In the genomic region with DNA sequence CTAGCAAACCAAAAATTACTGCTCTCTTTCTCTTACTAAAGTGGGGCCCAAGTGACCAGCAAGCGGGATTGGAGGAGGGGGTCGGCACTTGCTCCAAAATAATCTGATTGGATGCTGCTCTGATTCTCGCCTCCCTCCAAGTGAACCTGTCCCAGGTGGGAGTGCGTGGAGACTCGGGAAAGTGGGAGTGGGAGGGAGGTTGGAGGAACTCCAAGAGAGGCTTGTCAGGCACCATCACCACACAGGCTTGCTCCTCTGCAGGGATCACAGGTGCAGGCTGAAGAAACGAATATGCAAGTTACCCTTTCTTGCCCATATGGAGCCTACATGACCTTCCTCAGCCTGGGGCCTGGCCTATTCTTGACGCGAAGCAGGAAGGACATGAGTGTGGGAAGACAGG, we compare ENCODE assay signal across 17 cellular contexts. TPM values are rescaled to one million over a fixed set of nuclear protein-coding genes. Genes with fewer than 3 reads are reported as not detected.
DNase-seq lines count a peak whose midpoint lies in the region; ATAC-seq and TF ChIP-seq lines count a peak whose summit lies in the region.
"Had no signal": no experiment of that assay in that cellular context is flagged by ENCODE, and none has a peak within 500 bp of the region (broad histone marks: within the 10 kb centered on the region; RNA-seq: fewer than 3 reads in every experiment).

No MANE protein-coding gene starts in this region.

- H3F3A ChIP-seq in GM23338 (replicated peaks; ENCODE audit: low read depth) = 0 out of 2 replicates have a peak, but pooled peaks cover 3% of the 10 kb centered on the region

- H3K27ac Mint-ChIP-seq in GM23338 (0 out of 2 replicates have a peak overlapping the region, but pooled peaks have one; percentile 61), brain (peak overlapping the region in 4 of 5 experiments; percentile 50 to 90 (median 62)), glutamatergic neuron (ENCODE audit: unreplicated experiment) (peak overlapping the region; percentile 43)
- H3K27ac Mint-ChIP-seq in CD4-positive, alpha-beta T cell = no peak overlapping the region
- H3K27ac Mint-ChIP-seq: CD14-positive monocyte, H9 had no signal

- peaks cover 67% of the 10 kb centered on the region for H3K4me1 Mint-ChIP-seq in GM23338
- H3K4me1 Mint-ChIP-seq in brain = peaks cover 94% of the 10 kb centered on the region
- H3K4me1 Mint-ChIP-seq in glutamatergic neuron (ENCODE audit: low read depth, unreplicated experiment) = peaks cover 58% of the 10 kb centered on the region
- H3K4me1 Mint-ChIP-seq in CD4-positive, alpha-beta T cell (ENCODE audit: low read depth) = no peaks in the 10 kb centered on the region
- H3K4me1 Mint-ChIP-seq: CD14-positive monocyte; CD8-positive, alpha-beta memory T cell had no signal

- H3K36me3 Mint-ChIP-seq in GM23338 (ENCODE audit: low read depth) (no peaks in the 10 kb centered on the region), brain (no peaks in the 10 kb centered on the region), glutamatergic neuron (ENCODE audit: unreplicated experiment) (no peaks in the 10 kb centered on the region)
- no peaks in the 10 kb centered on the region for H3K36me3 Mint-ChIP-seq in CD4-positive, alpha-beta T cell (ENCODE audit: low read depth)
- H3K36me3 Mint-ChIP-seq: CD14-positive monocyte; CD8-positive, alpha-beta memory T cell had no signal

- ATAC-seq in GM23338 = no peak
- no peak for ATAC-seq in CD4-positive, alpha-beta T cell (ENCODE audit: poor library complexity)
- ATAC-seq: HepG2 had no signal

- H2AFZ ChIP-seq in GM23338 = no peak overlapping the region
- H2AFZ ChIP-seq: GM23248 had no signal

- no peaks in the 10 kb centered on the region for H3K9me3 Mint-ChIP-seq in GM23338
- no peaks in the 10 kb centered on the region for H3K9me3 Mint-ChIP-seq in brain
- peaks cover 8% of the 10 kb centered on the region for H3K9me3 Mint-ChIP-seq in glutamatergic neuron (ENCODE audit: unreplicated experiment)
- no peaks in the 10 kb centered on the region for H3K9me3 Mint-ChIP-seq in CD4-positive, alpha-beta T cell
- H3K9me3 Mint-ChIP-seq: CD8-positive, alpha-beta memory T cell; H9 had no signal

- H3K4me2 ChIP-seq in GM23338 = peak overlapping the region; percentile 46; the same call in 1 of the 2 replicates

- peaks cover 70% of the 10 kb centered on the region for H3K4me1 ChIP-seq in GM23338 (ENCODE audit: insufficient read depth)
- H3K4me1 ChIP-seq: Caco-2 had no signal

- intact Hi-C loops in CD4-positive, alpha-beta T cell (cut with DNase I, micrococcal nuclease) = no loop called here

- no peaks in the 10 kb centered on the region for H3K9me2 ChIP-seq in GM23338 (ENCODE audit: insufficient read depth)

- H3K4me3 Mint-ChIP-seq in GM23338 (no peak overlapping the region), brain (peak overlapping the region in 4 of 5 experiments; percentile 46 to 54 (median 50)), glutamatergic neuron (ENCODE audit: unreplicated experiment) (no peak overlapping the region)
- no peak overlapping the region for H3K4me3 Mint-ChIP-seq in CD4-positive, alpha-beta T cell
- H3K4me3 Mint-ChIP-seq: CD8-positive, alpha-beta memory T cell had no signal

- no peaks in the 10 kb centered on the region for H3K9me3 ChIP-seq in CD4-positive, alpha-beta T cell (ENCODE audit: control insufficient read depth, low read length)
- H3K9me3 ChIP-seq: Caco-2 had no signal

- no peak overlapping the region for H3K4me3 ChIP-seq in GM23338
- H3K4me3 ChIP-seq: GM23248 had no signal

- H3K27me3 Mint-ChIP-seq in GM23338 (ENCODE audit: insufficient read depth, low read depth, poor library complexity) (peaks cover 15% of the 10 kb centered on the region), brain (no peaks in the 10 kb centered on the region), glutamatergic neuron (ENCODE audit: unreplicated experiment) (peaks cover 7% of the 10 kb centered on the region)
- peaks cover 20% of the 10 kb centered on the region for H3K27me3 Mint-ChIP-seq in CD4-positive, alpha-beta T cell

- H3K79me2 ChIP-seq in GM23338 (replicated peaks; ENCODE audit: insufficient read depth) = no peaks in the 10 kb centered on the region

- POLR2A ChIA-PET in CD4-positive, alpha-beta T cell (lab: Charles Lee) = no interaction called here

- peaks cover 15% of the 10 kb centered on the region; the same call in 1 of the 2 replicates for H3K27me3 ChIP-seq in GM23338 (ENCODE audit: insufficient read depth)
- no peaks in the 10 kb centered on the region for H3K27me3 ChIP-seq in CD4-positive, alpha-beta T cell (ENCODE audit: control insufficient read depth, insufficient read depth, low read length)

- no peak overlapping the region for H3K27ac ChIP-seq in GM23338 (ENCODE audit: low read depth)
- H3K27ac ChIP-seq in CD4-positive, alpha-beta T cell (ENCODE audit: low read depth, low read length) = no peak overlapping the region
- H3K27ac ChIP-seq: 22Rv1, GM23248 had no signal

- H3K36me3 ChIP-seq in GM23338 (ENCODE audit: insufficient read depth) = no peaks in the 10 kb centered on the region

- in situ Hi-C loops in GM13977 (cut with MboI; ENCODE audit: low pct_unique_long_range_greater_than_20kb, low sequenced_read_pairs, unreplicated experiment) = no loop called here

- DNase-seq in GM23338 (ENCODE audit: low spot score) (no peak), glutamatergic neuron (no peak), putamen (ENCODE audit: low spot score) (peak; percentile 72), GM13977 (ENCODE audit: low spot score) (no peak), DMS53 (lab: John Stamatoyannopoulos, UW) (no peak)
- no peak for DNase-seq in CD4-positive, alpha-beta T cell
- DNase-seq: Caco-2; CD8-positive, alpha-beta memory T cell; GF-D8; GM23248; H9 had no signal

- CTCF ChIA-PET in CD4-positive, alpha-beta T cell (lab: Charles Lee) = interaction anchor here (0.8 to 0.9 kb wide), 2 partner anchors 19 to 68 kb away, joined by 3 read pairs; no protein-coding TSS in a partner anchor

- no peaks in the 10 kb centered on the region for H4K20me1 ChIP-seq in GM23338 (replicated peaks; ENCODE audit: insufficient read depth)

- TF ChIP-seq CTCF in GM23338 (conservative IDR thresholded peaks at IDR 0.05; ENCODE audit: low read depth in 2 of 2) (no peak), brain (conservative IDR thresholded peaks at IDR 0.05) (no peak), glutamatergic neuron (IDR thresholded peaks at IDR 0.05; ENCODE audit: partially characterized antibody, unreplicated experiment) (no peak), GM13977 (IDR thresholded peaks at IDR 0.05; ENCODE audit: extremely low read depth, insufficient read depth, missing control alignments) (no peak)
- no peak for TF ChIP-seq CTCF in CD4-positive, alpha-beta T cell (IDR thresholded peaks at IDR 0.05)

TF ChIP-seq in GM23338, 12 proteins besides CTCF, POLR2A, EP300 and RAD21 (continues in another document):
- TF ChIP-seq EZH2 (IDR thresholded peaks at IDR 0.05; ENCODE audit: low read depth, unreplicated experiment) (no peak), EZH2phosphoT487 (IDR thresholded peaks at IDR 0.05; ENCODE audit: unreplicated experiment) (no peak), JUNB (IDR thresholded peaks at IDR 0.05; ENCODE audit: unreplicated experiment) (no peak)
- TF ChIP-seq, protein P1, sequence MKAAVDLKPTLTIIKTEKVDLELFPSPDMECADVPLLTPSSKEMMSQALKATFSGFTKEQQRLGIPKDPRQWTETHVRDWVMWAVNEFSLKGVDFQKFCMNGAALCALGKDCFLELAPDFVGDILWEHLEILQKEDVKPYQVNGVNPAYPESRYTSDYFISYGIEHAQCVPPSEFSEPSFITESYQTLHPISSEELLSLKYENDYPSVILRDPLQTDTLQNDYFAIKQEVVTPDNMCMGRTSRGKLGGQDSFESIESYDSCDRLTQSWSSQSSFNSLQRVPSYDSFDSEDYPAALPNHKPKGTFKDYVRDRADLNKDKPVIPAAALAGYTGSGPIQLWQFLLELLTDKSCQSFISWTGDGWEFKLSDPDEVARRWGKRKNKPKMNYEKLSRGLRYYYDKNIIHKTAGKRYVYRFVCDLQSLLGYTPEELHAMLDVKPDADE (IDR thresholded peaks at IDR 0.05) = no peak

RNA-seq across cellular contexts. Expression of a gene that starts 14.4 kb away (rescaled TPM):
- total RNA-seq in GM23338 (2014; rRNA removed; shearing (Covaris generic)) = 1.0 and 2.5 TPM in 2 replicates
- polyA plus RNA-seq in GM23338 (2016; fragmentation: Nextera tagmentation; extraction: Ambion mirVana) (0.06 and 0.10 TPM in 2 replicates), brain (ENCODE audit: insufficient read depth, low read depth, low replicate concordance) (9.7 TPM)
- total RNA-seq in glutamatergic neuron (ENCODE audit: unreplicated experiment) = 3.5 TPM
- not detected for total RNA-seq in CD4-positive, alpha-beta T cell
- total RNA-seq: A673; Caco-2; CD8-positive, alpha-beta memory T cell; GM23248; H9; HepG2 had no signal
- polyA plus RNA-seq: BJ; CD14-positive monocyte; CD8-positive, alpha-beta memory T cell; GM23248; HepG2 had no signal

Comparison
In these comparisons a context has a peak if more than half of its experiments do, and no peak if none do; other contexts are left out.
1. H3K4me3 Mint-ChIP-seq: peak in brain (4 of 5); none in GM23338 (single experiment), glutamatergic neuron (single experiment) and CD4-positive, alpha-beta T cell (single experiment).